11 cellular contexts compared by ENCODE assay signal in genomic region chr1:2134604-2135307, GRCh38. TPM values are rescaled to one million over a fixed set of nuclear protein-coding genes. Genes with fewer than 3 reads are reported as not detected.
DNase-seq lines count a peak whose midpoint lies in the region; ATAC-seq and TF ChIP-seq lines count a peak whose summit lies in the region.
"Had no signal": no experiment of that assay in that cellular context is flagged by ENCODE, and none has a peak within 500 bp of the region (broad histone marks: within the 10 kb centered on the region; RNA-seq: fewer than 3 reads in every experiment).

No MANE protein-coding gene starts in this region.

- POLR2A ChIA-PET in IMR-90 (lab: Charles Lee; ENCODE audit: unreplicated experiment), result no interaction called here

- no peaks in the 10 kb centered on the region for H3K79me1 ChIP-seq in IMR-90 (ENCODE audit: low read depth in 1 of 2, low read length in 2 of 2)

- no peak overlapping the region for H3K14ac ChIP-seq in IMR-90 (replicated peaks; ENCODE audit: low read depth, low read length)

- dilution Hi-C loops in IMR-90 (cut with HindIII; ENCODE audit: low sequenced_read_pairs, unreplicated experiment), result no loop called here

- H3K36me3 ChIP-seq in IMR-90 (ENCODE audit: control insufficient read depth, insufficient read depth, low read length) (no peaks in the 10 kb centered on the region), muscle layer of colon (ENCODE audit: insufficient read depth, low read length) (no peaks in the 10 kb centered on the region)

- H2AK9ac ChIP-seq in IMR-90 (replicated peaks; ENCODE audit: low read depth, low read length, poor library complexity), result peak overlapping the region; percentile 66

- no peaks in the 10 kb centered on the region for H3K9me3 Mint-ChIP-seq in effector memory CD8-positive, alpha-beta T cell

- H3K23ac ChIP-seq in IMR-90 (ENCODE audit: low read depth, low read length), result no peak overlapping the region

- H3K4me3 ChIP-seq in IMR-90 (ENCODE audit: insufficient read depth, low read depth, low read length) (no peak overlapping the region), muscle layer of colon (ENCODE audit: low read depth in 1 of 2, low read length in 2 of 2) (no peak overlapping the region)
- H3K4me3 ChIP-seq: body of pancreas had no signal

- H3K56ac ChIP-seq in IMR-90 (ENCODE audit: extremely low read depth, insufficient read depth, low read length), result no peak overlapping the region

- H2AK5ac ChIP-seq in IMR-90 (ENCODE audit: low read depth, low read length), result peak overlapping the region; percentile 63; the same call in 1 of the 2 replicates

- CTCF ChIA-PET in IMR-90 (lab: Yijun Ruan, JAX), result no interaction called here

- H3K9me3 ChIP-seq in IMR-90 (ENCODE audit: control insufficient read depth, insufficient read depth, low read length) (no peaks in the 10 kb centered on the region), muscle layer of colon (ENCODE audit: low read length) (no peaks in the 10 kb centered on the region)
- H3K9me3 ChIP-seq: body of pancreas had no signal

- TF ChIP-seq RAD21 in IMR-90 (IDR thresholded peaks at IDR 0.05; ENCODE audit: low read length), result no peak

- H3K27ac ChIP-seq in IMR-90 (ENCODE audit: insufficient read depth, low read length), result no peak overlapping the region
- peak overlapping the region; percentile 96 for H3K27ac ChIP-seq in muscle layer of colon (ENCODE audit: low read depth, low read length)
- peak overlapping the region; percentile 86 for H3K27ac ChIP-seq in temporal lobe (ENCODE audit: low read depth, low read length)

- peaks cover 8% of the 10 kb centered on the region for H3K9me1 ChIP-seq in IMR-90 (ENCODE audit: insufficient read depth, low read length)

- H4K20me1 ChIP-seq in IMR-90 (ENCODE audit: insufficient read depth, low read length), result no peaks in the 10 kb centered on the region

- no peak overlapping the region for H3K18ac ChIP-seq in IMR-90 (ENCODE audit: low read depth, low read length)

- no peak overlapping the region for H2BK15ac ChIP-seq in IMR-90 (ENCODE audit: low read depth, low read length)

- DNase-seq in IMR-90, result no peak
- DNase-seq in effector memory CD8-positive, alpha-beta T cell, result no peak
- DNase-seq in NCI-H510A treated with DMSO at 0.1 percent for 48 hours (lab: John Stamatoyannopoulos, UW), result no peak
- DNase-seq in NCI-H2029 (lab: John Stamatoyannopoulos, UW), result no peak
- DNase-seq in NCI-H524 (lab: John Stamatoyannopoulos, UW), result no peak
- DNase-seq: stimulated activated CD4-positive, alpha-beta T cell treated with anti-CD3 and anti-CD28 coated beads, Interleukin-4, amount 100 ng/mL, for 1 hour; T-helper 17 cell had no signal

- H2BK120ac ChIP-seq in IMR-90 (ENCODE audit: low read depth, low read length), result no peak overlapping the region

- intact Hi-C loops in IMR-90 (cut with micrococcal nuclease), result loop anchor here (1.0 kb wide), 1 partner anchor 40 kb away; no protein-coding TSS in a partner anchor

- peak overlapping the region; percentile 78 for H2AFZ ChIP-seq in IMR-90 (replicated peaks; ENCODE audit: low read length, poor library complexity)

- H3K4me3 Mint-ChIP-seq in effector memory CD8-positive, alpha-beta T cell, result no peak overlapping the region
- H3K4me3 Mint-ChIP-seq: T-helper 17 cell had no signal

- peak overlapping the region; percentile 23 to 46 for H3K27ac Mint-ChIP-seq in effector memory CD8-positive, alpha-beta T cell

- no peak for TF ChIP-seq CTCF in IMR-90 (conservative IDR thresholded peaks at IDR 0.05; ENCODE audit: low read depth, low read length)

- TF ChIP-seq POLR2A in IMR-90 (IDR thresholded peaks at IDR 0.05; ENCODE audit: low read depth, low read length), result no peak

- peaks cover 16% of the 10 kb centered on the region for H3K4me1 ChIP-seq in IMR-90 (ENCODE audit: control insufficient read depth, insufficient read depth, low read length)
- H3K4me1 ChIP-seq in muscle layer of colon (ENCODE audit: insufficient read depth, low read length), result peaks cover 25% of the 10 kb centered on the region

- H3K4me1 Mint-ChIP-seq in effector memory CD8-positive, alpha-beta T cell (ENCODE audit: low read depth in 2 of 2), result peaks cover 11 to 22% of the 10 kb centered on the region in 2 donors

- H4K5ac ChIP-seq in IMR-90 (ENCODE audit: low read depth, low read length), result no peak overlapping the region

- in situ Hi-C loops in IMR-90 (cut with MboI; ENCODE audit: low sequenced_read_pairs), result no loop called here

- H3K36me3 Mint-ChIP-seq in effector memory CD8-positive, alpha-beta T cell (ENCODE audit: insufficient read depth), result peaks cover 4% of the 10 kb centered on the region

- WGBS in IMR-90 (ENCODE audit: extremely low coverage in 2 of 2, insufficient read length in 1 of 2), 2 experiments, result 82% methylated on average over 15 of the region's 40 CpGs; no CpG with 5 or more reads in 1 of the 2 experiments

- H3K4me2 ChIP-seq in IMR-90 (ENCODE audit: low read depth, low read length), result no peak overlapping the region

- no peaks in the 10 kb centered on the region; the same call in 1 of the 2 replicates for H3K27me3 ChIP-seq in IMR-90 (ENCODE audit: control insufficient read depth, insufficient read depth, low read length)
- H3K27me3 ChIP-seq in muscle layer of colon (ENCODE audit: control insufficient read depth in 1 of 2, insufficient read depth in 2 of 2, low read length in 2 of 2), result no peaks in the 10 kb centered on the region
- H3K27me3 ChIP-seq: body of pancreas had no signal

- BruUV-seq in IMR-90 (replicated peaks; lab: Mats Ljungman, UMichigan), result no TSS peak

- H2BK5ac ChIP-seq in IMR-90 (ENCODE audit: low read depth, low read length, poor library complexity, severe bottlenecking), result peak overlapping the region; percentile 55

- H3K9ac ChIP-seq in IMR-90 (ENCODE audit: low read depth, low read length), result no peak overlapping the region
- peak overlapping the region; percentile 29 for H3K9ac ChIP-seq in muscle layer of colon (ENCODE audit: low read length)

- H4K91ac ChIP-seq in IMR-90 (ENCODE audit: insufficient read depth, low read depth, low read length), result no peak overlapping the region

- ATAC-seq in IMR-90 (ENCODE audit: low read depth) (no peak), GM21528 (IDR thresholded peaks at IDR 0.05; ENCODE audit: low FRiP score, unreplicated experiment) (no peak)
- no peak for ATAC-seq in effector memory CD8-positive, alpha-beta T cell (replicated peaks)
- ATAC-seq: body of pancreas, T-helper 17 cell had no signal

- H3K4ac ChIP-seq in IMR-90 (ENCODE audit: low read depth, low read length), result no peak overlapping the region

- no peaks in the 10 kb centered on the region for H3K27me3 Mint-ChIP-seq in effector memory CD8-positive, alpha-beta T cell
- H3K27me3 Mint-ChIP-seq: T-helper 17 cell had no signal

- peak overlapping the region in 1 of 2 experiments; percentile 83; a peak in 2 of 4 replicates for H4K8ac ChIP-seq in IMR-90 (ENCODE audit: low read depth in 2 of 2, low read length in 2 of 2)

- H2BK20ac ChIP-seq in IMR-90 (ENCODE audit: low read depth, low read length), result no peak overlapping the region

TF ChIP-seq in IMR-90, 13 proteins besides CTCF, POLR2A, EP300 and RAD21:
- no peak for TF ChIP-seq CHD1 (IDR thresholded peaks at IDR 0.05; ENCODE audit: low read depth, low read length)
- TF ChIP-seq RFX5 (IDR thresholded peaks at IDR 0.05; ENCODE audit: low read depth, low read length), result no peak
- no peak for TF ChIP-seq MXI1 (IDR thresholded peaks at IDR 0.05; ENCODE audit: borderline replicate concordance, low read depth, low read length)
- TF ChIP-seq FOS (IDR thresholded peaks at IDR 0.05; ENCODE audit: low read depth, low read length), result no peak
- no peak for TF ChIP-seq MAFK (IDR thresholded peaks at IDR 0.05; ENCODE audit: low read depth, low read length)
- no peak for TF ChIP-seq ELK1 (IDR thresholded peaks at IDR 0.05; ENCODE audit: borderline replicate concordance, low read depth, low read length)
- TF ChIP-seq USF2 (IDR thresholded peaks at IDR 0.05; ENCODE audit: low read depth, low read length), result no peak
- TF ChIP-seq RCOR1 (IDR thresholded peaks at IDR 0.05; ENCODE audit: insufficient replicate concordance, low read length), result no peak
- no peak for TF ChIP-seq BHLHE40 (IDR thresholded peaks at IDR 0.05; ENCODE audit: low read depth, low read length)
- no peak for TF ChIP-seq MAZ (IDR thresholded peaks at IDR 0.05; ENCODE audit: borderline replicate concordance, low read depth, low read length)
TF ChIP-seq in IMR-90: peak in this region for 0.

RNA-seq across cellular contexts. Expression of gene FAAP20, which starts 59.8 kb away (rescaled TPM):
- total RNA-seq in IMR-90 (2012; rRNA removed) (6.5 and 7.5 TPM in 2 replicates), temporal lobe (24.6 TPM)
- 31.5 and 36.8 TPM in 2 replicates for polyA plus RNA-seq in IMR-90 (2012; rRNA removed)
- polyA plus RNA-seq in IMR-90 (2012; cell fraction: cytosol; rRNA removed), result 58.8 and 75.0 TPM in 2 replicates
- 59.9 and 123 TPM in 2 replicates for polyA plus RNA-seq in IMR-90 (2012; cell fraction: nucleus; rRNA removed; ENCODE audit: low replicate concordance)
